9 cellular contexts compared by ENCODE assay signal in genomic region chr1:4825841-4826450, GRCh38.
DNase-seq lines count a peak whose midpoint lies in the region; ATAC-seq, FAIRE-seq and TF ChIP-seq lines count a peak whose summit lies in the region.
"Had no signal": no experiment of that assay in that cellular context is flagged by ENCODE, and none has a peak within 500 bp of the region (broad histone marks: within the 10 kb centered on the region; RNA-seq: fewer than 3 reads in every experiment).

No MANE protein-coding gene starts in this region.

- no peaks in the 10 kb centered on the region for H3K4me1 ChIP-seq in Karpas-422 (ENCODE audit: low read length)

- CTCF ChIA-PET in activated CD8-positive, alpha-beta memory T cell treated with anti-CD3 and anti-CD28 coated beads, Interleukin-2, amount 10 ng/mL, durations not matched to agents 7 days and 5 days (lab: Charles Lee) = no interaction called here

- peak; percentile 65 for TF ChIP-seq EP300 in neural cell (conservative IDR thresholded peaks at IDR 0.05; ENCODE audit: poor library complexity, severe bottlenecking)

- H3K4me3 ChIP-seq in GM12864 (ENCODE audit: low read depth, low read length) = no peak overlapping the region
- H3K4me3 ChIP-seq in Karpas-422 (ENCODE audit: low read length) = no peak overlapping the region
- no peak overlapping the region for H3K4me3 ChIP-seq in bronchial epithelial cell (ENCODE audit: low read depth, low read length)
- no peak overlapping the region for H3K4me3 ChIP-seq in neural cell (ENCODE audit: low read length)

- DNase-seq in GM12864 (ENCODE audit: low read depth) (peak; percentile 3), Karpas-422 (peak; percentile 75), bronchial epithelial cell (ENCODE audit: low read depth) (peak; percentile 22), NCI-H524 treated with DMSO at 0.1 percent for 48 hours (lab: John Stamatoyannopoulos, UW) (no peak)
- DNase-seq in stimulated activated CD4-positive, alpha-beta T cell treated with anti-CD3 and anti-CD28 coated beads, Interleukin-4, amount 100 ng/mL, for 4 hours = no peak
- DNase-seq in activated CD8-positive, alpha-beta memory T cell treated with anti-CD3 and anti-CD28 coated beads, Interleukin-2, amount 10 ng/mL, durations not matched to agents 7 days and 5 days = no peak
- DNase-seq: NCI-H2107 had no signal

- no peaks in the 10 kb centered on the region for H3K36me3 Mint-ChIP-seq in activated CD8-positive, alpha-beta memory T cell treated with anti-CD3 and anti-CD28 coated beads, Interleukin-2, amount 10 ng/mL, durations not matched to agents 7 days and 5 days

- H3K4me3 Mint-ChIP-seq in activated CD8-positive, alpha-beta memory T cell treated with anti-CD3 and anti-CD28 coated beads, Interleukin-2, amount 10 ng/mL, durations not matched to agents 7 days and 5 days = no peak overlapping the region

- H3K27ac ChIP-seq in Karpas-422 (ENCODE audit: low read length) = no peak overlapping the region
- no peak overlapping the region for H3K27ac ChIP-seq in neural cell (ENCODE audit: low read length)

- no peaks in the 10 kb centered on the region for H3K36me3 ChIP-seq in Karpas-422 (ENCODE audit: insufficient read depth, low read length)
- no peaks in the 10 kb centered on the region for H3K36me3 ChIP-seq in bronchial epithelial cell (ENCODE audit: control insufficient read depth, insufficient read depth, low read length)
- H3K36me3 ChIP-seq in neural cell (ENCODE audit: insufficient read depth, low read length) = no peaks in the 10 kb centered on the region

- H4K20me1 ChIP-seq in Karpas-422 (ENCODE audit: insufficient read depth, low read depth, low read length) (no peaks in the 10 kb centered on the region), neural cell (ENCODE audit: insufficient read depth) (no peaks in the 10 kb centered on the region)

- FAIRE-seq in bronchial epithelial cell (lab: Jason Lieb, UNC) = no peak

- H2AFZ ChIP-seq in Karpas-422 (ENCODE audit: low read length) (no peak overlapping the region), neural cell (ENCODE audit: low read depth, low read length) (no peak overlapping the region)

- no peak for ATAC-seq in GM18498 (IDR thresholded peaks at IDR 0.05; ENCODE audit: unreplicated experiment)
- no peak for ATAC-seq in activated CD8-positive, alpha-beta memory T cell treated with anti-CD3 and anti-CD28 coated beads, Interleukin-2, amount 10 ng/mL, durations not matched to agents 7 days and 5 days

- H3K9me2 ChIP-seq in Karpas-422 (replicated peaks; ENCODE audit: insufficient read depth, low read length) (no peaks in the 10 kb centered on the region), neural cell (ENCODE audit: insufficient read depth, low read length) (no peaks in the 10 kb centered on the region)

- no peaks in the 10 kb centered on the region for H3K27me3 ChIP-seq in Karpas-422 (ENCODE audit: low read length)
- H3K27me3 ChIP-seq in bronchial epithelial cell (ENCODE audit: control insufficient read depth, insufficient read depth, low read length) = no peaks in the 10 kb centered on the region
- H3K27me3 ChIP-seq in neural cell (ENCODE audit: insufficient read depth, low read depth, low read length) = no peaks in the 10 kb centered on the region

- H3K4me2 ChIP-seq in Karpas-422 (ENCODE audit: low read depth, low read length, poor library complexity, severe bottlenecking) (no peak overlapping the region), neural cell (ENCODE audit: low read length) (no peak overlapping the region)

- no peak overlapping the region for H3K27ac Mint-ChIP-seq in activated CD8-positive, alpha-beta memory T cell treated with anti-CD3 and anti-CD28 coated beads, Interleukin-2, amount 10 ng/mL, durations not matched to agents 7 days and 5 days

- peak; percentile 93 for TF ChIP-seq RAD21 in neural cell (conservative IDR thresholded peaks at IDR 0.05)

- H3K9me3 Mint-ChIP-seq in activated CD8-positive, alpha-beta memory T cell treated with anti-CD3 and anti-CD28 coated beads, Interleukin-2, amount 10 ng/mL, durations not matched to agents 7 days and 5 days (ENCODE audit: low read depth) = no peaks in the 10 kb centered on the region

- H3K9me3 ChIP-seq in Karpas-422 (ENCODE audit: low read length) = no peaks in the 10 kb centered on the region
- H3K9me3 ChIP-seq in neural cell (ENCODE audit: low read length) = no peaks in the 10 kb centered on the region

- H3K79me2 ChIP-seq in Karpas-422 (ENCODE audit: low read length) = no peaks in the 10 kb centered on the region
- H3K79me2 ChIP-seq in neural cell (replicated peaks; ENCODE audit: insufficient read depth, low read length) = no peaks in the 10 kb centered on the region

- peak; percentile 64 for TF ChIP-seq CTCF in GM12864 (IDR thresholded peaks at IDR 0.05; ENCODE audit: low read depth, low read length, missing control alignments)
- peak; percentile 41 for TF ChIP-seq CTCF in bronchial epithelial cell (IDR thresholded peaks at IDR 0.05; ENCODE audit: insufficient read depth, low read length, severe bottlenecking)
- peak; percentile 91 for TF ChIP-seq CTCF in neural cell (IDR thresholded peaks at IDR 0.05; ENCODE audit: poor library complexity, severe bottlenecking)

- H3K4me1 Mint-ChIP-seq in activated CD8-positive, alpha-beta memory T cell treated with anti-CD3 and anti-CD28 coated beads, Interleukin-2, amount 10 ng/mL, durations not matched to agents 7 days and 5 days = no peaks in the 10 kb centered on the region

- H3K27me3 Mint-ChIP-seq in activated CD8-positive, alpha-beta memory T cell treated with anti-CD3 and anti-CD28 coated beads, Interleukin-2, amount 10 ng/mL, durations not matched to agents 7 days and 5 days = no peaks in the 10 kb centered on the region

- H3F3A ChIP-seq in neural cell (ENCODE audit: insufficient read depth, low read length, poor library complexity, severe bottlenecking) = no peaks in the 10 kb centered on the region

- H3K9ac ChIP-seq in Karpas-422 (ENCODE audit: low read length) (no peak overlapping the region), neural cell (ENCODE audit: low read length) (no peak overlapping the region)

TF ChIP-seq in neural cell, 6 proteins besides CTCF, POLR2A, EP300 and RAD21:
- TF ChIP-seq SMC3 (conservative IDR thresholded peaks at IDR 0.05; ENCODE audit: poor library complexity) (peak; percentile 93), POLR2AphosphoS5 (IDR thresholded peaks at IDR 0.05) (no peak), EZH2 (IDR thresholded peaks at IDR 0.05; ENCODE audit: borderline replicate concordance, insufficient read depth, low read length, poor library complexity, severe bottlenecking) (no peak)

Comparison
In these comparisons a context has a peak if more than half of its experiments do, and no peak if none do; other contexts are left out.
1. DNase-seq: peak in GM12864 (single experiment), Karpas-422 (single experiment) and bronchial epithelial cell (single experiment); none in stimulated activated CD4-positive, alpha-beta T cell treated with anti-CD3 and anti-CD28 coated beads, Interleukin-4, amount 100 ng/mL, for 4 hours (0 of 2), NCI-H524 treated with DMSO at 0.1 percent for 48 hours (single experiment) and activated CD8-positive, alpha-beta memory T cell treated with anti-CD3 and anti-CD28 coated beads, Interleukin-2, amount 10 ng/mL, durations not matched to agents 7 days and 5 days (single experiment).
2. CTCF ChIP-seq: peak in every context shown above with its lines; median percentile 91 in neural cell; 64 in GM12864; 41 in bronchial epithelial cell.